In the genomic region with DNA sequence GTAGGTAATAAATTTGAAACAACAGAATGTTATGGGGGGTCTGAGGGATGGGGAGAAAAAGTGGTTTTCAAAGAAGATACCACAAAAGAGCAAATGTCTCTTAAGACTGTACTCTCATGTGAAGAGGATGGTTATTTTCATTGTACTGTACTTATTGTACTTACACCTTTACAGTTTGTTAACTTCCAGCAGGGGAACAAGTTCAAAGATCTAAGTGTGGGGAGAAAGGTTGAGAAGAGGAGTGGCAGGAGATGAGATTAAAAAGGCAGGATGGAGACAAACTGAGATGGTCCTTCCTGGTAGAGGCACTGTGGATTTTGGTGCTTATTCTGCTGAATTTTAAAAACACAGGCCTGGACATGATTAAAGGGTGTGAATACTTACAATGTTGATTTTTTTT, we compare ENCODE assay signal across 1 cellular context.
TF ChIP-seq lines count a peak whose summit lies in the region.

No MANE protein-coding gene starts in this region.

TF ChIP-seq in HepG2, 621 proteins besides CTCF, POLR2A, EP300 and RAD21:
- TF ChIP-seq ZFP36L1 (CRISPR knock-in tag; IDR thresholded peaks at IDR 0.05) (no peak), THYN1 (CRISPR knock-in tag; IDR thresholded peaks at IDR 0.05; ENCODE audit: borderline replicate concordance, low read depth) (no peak), RBM22 (optimal IDR thresholded peaks at IDR 0.05; ENCODE audit: low read length) (no peak), ZNF326 (CRISPR knock-in tag; IDR thresholded peaks at IDR 0.05; ENCODE audit: borderline replicate concordance) (no peak), FOXK2 (IDR thresholded peaks at IDR 0.05) (no peak), NFYC (CRISPR knock-in tag; IDR thresholded peaks at IDR 0.05) (no peak), SUZ12 (IDR thresholded peaks at IDR 0.05; ENCODE audit: low read depth, low read length) (no peak), ZNF224 (CRISPR knock-in tag; IDR thresholded peaks at IDR 0.05) (no peak), ATF7 (IDR thresholded peaks at IDR 0.05) (no peak), ATF7 (CRISPR knock-in tag; IDR thresholded peaks at IDR 0.05) (no peak), ELF1 (CRISPR knock-in tag; IDR thresholded peaks at IDR 0.05) (no peak)
- TF ChIP-seq, protein P1, sequence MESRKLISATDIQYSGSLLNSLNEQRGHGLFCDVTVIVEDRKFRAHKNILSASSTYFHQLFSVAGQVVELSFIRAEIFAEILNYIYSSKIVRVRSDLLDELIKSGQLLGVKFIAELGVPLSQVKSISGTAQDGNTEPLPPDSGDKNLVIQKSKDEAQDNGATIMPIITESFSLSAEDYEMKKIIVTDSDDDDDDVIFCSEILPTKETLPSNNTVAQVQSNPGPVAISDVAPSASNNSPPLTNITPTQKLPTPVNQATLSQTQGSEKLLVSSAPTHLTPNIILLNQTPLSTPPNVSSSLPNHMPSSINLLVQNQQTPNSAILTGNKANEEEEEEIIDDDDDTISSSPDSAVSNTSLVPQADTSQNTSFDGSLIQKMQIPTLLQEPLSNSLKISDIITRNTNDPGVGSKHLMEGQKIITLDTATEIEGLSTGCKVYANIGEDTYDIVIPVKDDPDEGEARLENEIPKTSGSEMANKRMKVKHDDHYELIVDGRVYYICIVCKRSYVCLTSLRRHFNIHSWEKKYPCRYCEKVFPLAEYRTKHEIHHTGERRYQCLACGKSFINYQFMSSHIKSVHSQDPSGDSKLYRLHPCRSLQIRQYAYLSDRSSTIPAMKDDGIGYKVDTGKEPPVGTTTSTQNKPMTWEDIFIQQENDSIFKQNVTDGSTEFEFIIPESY (CRISPR knock-in tag; IDR thresholded peaks at IDR 0.05) = no peak
- TF ChIP-seq, protein P2, sequence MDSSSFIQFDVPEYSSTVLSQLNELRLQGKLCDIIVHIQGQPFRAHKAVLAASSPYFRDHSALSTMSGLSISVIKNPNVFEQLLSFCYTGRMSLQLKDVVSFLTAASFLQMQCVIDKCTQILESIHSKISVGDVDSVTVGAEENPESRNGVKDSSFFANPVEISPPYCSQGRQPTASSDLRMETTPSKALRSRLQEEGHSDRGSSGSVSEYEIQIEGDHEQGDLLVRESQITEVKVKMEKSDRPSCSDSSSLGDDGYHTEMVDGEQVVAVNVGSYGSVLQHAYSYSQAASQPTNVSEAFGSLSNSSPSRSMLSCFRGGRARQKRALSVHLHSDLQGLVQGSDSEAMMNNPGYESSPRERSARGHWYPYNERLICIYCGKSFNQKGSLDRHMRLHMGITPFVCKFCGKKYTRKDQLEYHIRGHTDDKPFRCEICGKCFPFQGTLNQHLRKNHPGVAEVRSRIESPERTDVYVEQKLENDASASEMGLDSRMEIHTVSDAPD (CRISPR knock-in tag; IDR thresholded peaks at IDR 0.05) = no peak
